Comparison of ENCODE assay signal across 2 cellular contexts in genomic region chr7:77428777-77429231, GRCh38.
TF ChIP-seq lines count a peak whose summit lies in the region.

No MANE protein-coding gene starts in this region.

TF ChIP-seq in liver, 16 proteins besides CTCF, POLR2A, EP300 and RAD21 (continued from another document):
- no peak for TF ChIP-seq REST (IDR thresholded peaks at IDR 0.05)

TF ChIP-seq in HepG2, 621 proteins besides CTCF, POLR2A, EP300 and RAD21 (continued from another document):
- TF ChIP-seq HBP1 (CRISPR knock-in tag; IDR thresholded peaks at IDR 0.05; ENCODE audit: low read depth), result no peak
- TF ChIP-seq JUND (CRISPR knock-in tag; IDR thresholded peaks at IDR 0.05), result no peak
- no peak for TF ChIP-seq GATAD2A (CRISPR knock-in tag; IDR thresholded peaks at IDR 0.05)
- no peak for TF ChIP-seq ZBTB20 (CRISPR knock-in tag; IDR thresholded peaks at IDR 0.05; ENCODE audit: borderline replicate concordance, low read depth)
- no peak for TF ChIP-seq NR2F2 (IDR thresholded peaks at IDR 0.05; ENCODE audit: borderline replicate concordance, low read depth)
- no peak for TF ChIP-seq ZNF572 (CRISPR knock-in tag; IDR thresholded peaks at IDR 0.05)
- TF ChIP-seq CEBPZ (IDR thresholded peaks at IDR 0.05; ENCODE audit: low read length), result no peak
- TF ChIP-seq HOXA7 (CRISPR knock-in tag; IDR thresholded peaks at IDR 0.05), result no peak
- TF ChIP-seq SUZ12 (IDR thresholded peaks at IDR 0.05; ENCODE audit: low read depth, low read length), result no peak
- no peak for TF ChIP-seq RBM22 (optimal IDR thresholded peaks at IDR 0.05; ENCODE audit: low read length)
- no peak for TF ChIP-seq ZSCAN5A (CRISPR knock-in tag; IDR thresholded peaks at IDR 0.05; ENCODE audit: borderline replicate concordance)
- TF ChIP-seq MATR3 (CRISPR knock-in tag; IDR thresholded peaks at IDR 0.05), result no peak
- no peak for TF ChIP-seq ZNF776 (CRISPR knock-in tag; IDR thresholded peaks at IDR 0.05)
- TF ChIP-seq ZNF230 (CRISPR knock-in tag; IDR thresholded peaks at IDR 0.05), result no peak
TF ChIP-seq in HepG2: peak in this region for 0.
